ENCODE assay signal across 8 cellular contexts in genomic region chr16:84925092-84925772, GRCh38.
A peak's percentile ranks its signal among the peaks of the same experiment; 100 is the strongest.
DNase-seq lines count a peak whose midpoint lies in the region; FAIRE-seq and TF ChIP-seq lines count a peak whose summit lies in the region.

No MANE protein-coding gene starts in this region.

- CTCF ChIA-PET in BJ (lab: Yijun Ruan, JAX): interaction anchor here (0.5 to 8.1 kb wide), 27 partner anchors 8 to 190 kb away, joined by 3 to 120 read pairs (median 4); no protein-coding TSS in a partner anchor

- H3K36me3 ChIP-seq in BJ (ENCODE audit: control insufficient read depth, insufficient read depth, low read length) (no peaks in the 10 kb centered on the region), kidney (ENCODE audit: control insufficient read depth in 1 of 2, insufficient read depth in 2 of 2, low read length in 2 of 2) (no peaks in the 10 kb centered on the region)

- H3K27me3 ChIP-seq in BJ (ENCODE audit: control insufficient read depth, insufficient read depth, low read length): no peaks in the 10 kb centered on the region

- peaks cover 0 to 5% of the 10 kb centered on the region in 2 donors for H3K4me1 ChIP-seq in kidney (ENCODE audit: control insufficient read depth in 1 of 2, insufficient read depth in 1 of 2, low read depth in 1 of 2, low read length in 2 of 2)

- no peak overlapping the region for H3K27ac ChIP-seq in kidney (ENCODE audit: low read depth in 2 of 2, low read length in 2 of 2)

- H3K4me3 ChIP-seq in BJ (ENCODE audit: low read depth, low read length) (no peak overlapping the region), HFF-Myc (replicated peaks; ENCODE audit: low read depth, low read length) (no peak overlapping the region), astrocyte of the spinal cord (ENCODE audit: low read depth, low read length) (no peak overlapping the region), kidney (ENCODE audit: low read length in 2 of 2) (no peak overlapping the region)

- FAIRE-seq in kidney (lab: Jason Lieb, UNC) (no peak), H54 (lab: Jason Lieb, UNC) (no peak)

- TF ChIP-seq POLR2A in H54 (IDR thresholded peaks at IDR 0.05; ENCODE audit: low read depth, low read length): no peak

- TF ChIP-seq CTCF in BJ (IDR thresholded peaks at IDR 0.05; ENCODE audit: insufficient read depth, low read depth, low read length) (peak; percentile 92), HFF-Myc (IDR thresholded peaks at IDR 0.05; ENCODE audit: low read depth, low read length, missing control alignments) (peak; percentile 90), astrocyte of the spinal cord (IDR thresholded peaks at IDR 0.05; ENCODE audit: low read depth, low read length) (peak; percentile 77), kidney (IDR thresholded peaks at IDR 0.05; ENCODE audit: borderline replicate concordance, extremely low read depth, insufficient read depth) (peak; percentile 60)

- DNase-seq in BJ (ENCODE audit: low read depth) (no peak), HFF-Myc (ENCODE audit: extremely low read depth, low read depth) (no peak), T-helper 9 cell (peak; percentile 71), astrocyte of the spinal cord (ENCODE audit: low read depth, low spot score) (no peak), kidney (no peak), pons (ENCODE audit: low spot score) (no peak), H54 (ENCODE audit: insufficient read length, low spot score) (no peak)
- peak; percentile 45 to 67 (median 49) for DNase-seq in stimulated activated CD4-positive, alpha-beta T cell treated with anti-CD3 and anti-CD28 coated beads, TNF-alpha, amount 100 ng/mL, for 24 hours (ENCODE audit: low read depth in 3 of 3)

- no peaks in the 10 kb centered on the region for H3K9me3 ChIP-seq in kidney (ENCODE audit: control insufficient read depth in 1 of 2, low read length in 2 of 2)

- no peak overlapping the region for H3K9ac ChIP-seq in kidney (ENCODE audit: low read length in 2 of 2)

- intact Hi-C loops in kidney (cut with DNase I): no loop called here

- POLR2A ChIA-PET in BJ (lab: Charles Lee): no interaction called here

- in situ Hi-C loops in astrocyte of the spinal cord (cut with HindIII; ENCODE audit: low sequenced_read_pairs): no loop called here

Comparison
In these comparisons a context has a peak if more than half of its experiments do, and no peak if none do; other contexts are left out.
1. DNase-seq: peak in T-helper 9 cell (single experiment) and stimulated activated CD4-positive, alpha-beta T cell treated with anti-CD3 and anti-CD28 coated beads, TNF-alpha, amount 100 ng/mL, for 24 hours (3 of 3); none in BJ (single experiment), HFF-Myc (single experiment), astrocyte of the spinal cord (single experiment), kidney (single experiment), pons (single experiment) and H54 (single experiment).
2. Peak in every context shown above with its lines, with median percentiles within 50 percentile points of each other: CTCF ChIP-seq.